Comparison of ENCODE assay signal across 14 cellular contexts in genomic region chr10:30553018-30553624, GRCh38.
DNase-seq lines count a peak whose midpoint lies in the region; ATAC-seq and TF ChIP-seq lines count a peak whose summit lies in the region.
"Had no signal": no experiment of that assay in that cellular context is flagged by ENCODE, and none has a peak within 500 bp of the region (broad histone marks: within the 10 kb centered on the region; RNA-seq: fewer than 3 reads in every experiment).

No MANE protein-coding gene starts in this region.

- H3K9me3 ChIP-seq in HUES64 (ENCODE audit: insufficient read depth, low read depth, low read length), result no peaks in the 10 kb centered on the region
- no peaks in the 10 kb centered on the region for H3K9me3 ChIP-seq in thymus (ENCODE audit: control insufficient read depth)

- H3K27ac ChIP-seq in HUES64 (ENCODE audit: low read depth, low read length), result peak overlapping the region; percentile 89
- peak overlapping the region; percentile 57 to 83 for H3K27ac ChIP-seq in coronary artery
- H3K27ac ChIP-seq in thymus (ENCODE audit: low read depth), result peak overlapping the region; percentile 42
- H3K27ac ChIP-seq in foreskin keratinocyte, result no peak overlapping the region

- DNase-seq in coronary artery (ENCODE audit: low spot score) (no peak), left kidney (ENCODE audit: low read depth, low spot score) (peak; percentile 71), DMS 273 treated with DMSO at 0.1 percent for 48 hours (lab: John Stamatoyannopoulos, UW) (no peak), foreskin keratinocyte (no peak), pons (ENCODE audit: low spot score) (no peak)
- no peak for DNase-seq in stimulated activated naive CD8-positive, alpha-beta T cell treated with anti-CD3 and anti-CD28 coated beads, Interleukin-15, amount 100 ng/mL, for 72 hours
- DNase-seq: activated CD4-positive, alpha-beta T cell treated with anti-CD3 and anti-CD28 coated beads, Interleukin-2, amount 10 ng/mL, durations not matched to agents 24 days and 14 days; DMS79; naive thymus-derived CD8-positive, alpha-beta T cell; NCI-H1436; RPMI8226; stimulated activated CD4-positive, alpha-beta T cell treated with anti-CD3 and anti-CD28 coated beads, Interleukin-4, amount 100 ng/mL, for 4 hours had no signal

- peak overlapping the region; percentile 42; the same call in 1 of the 2 replicates for H3K9ac ChIP-seq in HUES64 (ENCODE audit: low read depth, low read length)

- no peaks in the 10 kb centered on the region for H3K36me3 ChIP-seq in HUES64 (ENCODE audit: insufficient read depth, low read length)
- H3K36me3 ChIP-seq in thymus (ENCODE audit: control insufficient read depth, insufficient read depth), result no peaks in the 10 kb centered on the region

- H3K27me3 ChIP-seq in HUES64 (ENCODE audit: insufficient read depth, low read length) (no peaks in the 10 kb centered on the region), thymus (ENCODE audit: control insufficient read depth, insufficient read depth) (no peaks in the 10 kb centered on the region), foreskin keratinocyte (no peaks in the 10 kb centered on the region)

- H3K4me3 ChIP-seq in HUES64 (ENCODE audit: low read length) (peak overlapping the region; percentile 14), coronary artery (peak overlapping the region; percentile 62), thymus (ENCODE audit: low read length) (no peak overlapping the region)

- no peaks in the 10 kb centered on the region for H3K27me3 Mint-ChIP-seq in stimulated activated naive CD8-positive, alpha-beta T cell treated with anti-CD3 and anti-CD28 coated beads, Interleukin-15, amount 100 ng/mL, for 72 hours

- ATAC-seq in stimulated activated naive CD8-positive, alpha-beta T cell treated with anti-CD3 and anti-CD28 coated beads, Interleukin-15, amount 100 ng/mL, for 72 hours, result no peak
- no peak for ATAC-seq in foreskin keratinocyte
- ATAC-seq: naive thymus-derived CD8-positive, alpha-beta T cell had no signal

- WGBS in HUES64, result 7% methylated on average over 6 of the region's 7 CpGs
- 77% methylated on average over 7 of the region's 7 CpGs for WGBS in thymus

- TF ChIP-seq CTCF in coronary artery (IDR thresholded peaks at IDR 0.05) (no peak), foreskin keratinocyte (conservative IDR thresholded peaks at IDR 0.05) (no peak)

- peaks cover 15% of the 10 kb centered on the region for H3K4me1 ChIP-seq in HUES64 (ENCODE audit: insufficient read depth, low read length)
- H3K4me1 ChIP-seq in thymus (ENCODE audit: control insufficient read depth, insufficient read depth, low read length), result no peaks in the 10 kb centered on the region
- H3K4me1 ChIP-seq in foreskin keratinocyte, result peaks cover 3% of the 10 kb centered on the region

- H3K27ac Mint-ChIP-seq in stimulated activated naive CD8-positive, alpha-beta T cell treated with anti-CD3 and anti-CD28 coated beads, Interleukin-15, amount 100 ng/mL, for 72 hours, result no peak overlapping the region
- H3K27ac Mint-ChIP-seq: activated CD4-positive, alpha-beta T cell treated with anti-CD3 and anti-CD28 coated beads, Interleukin-2, amount 10 ng/mL, durations not matched to agents 24 days and 14 days had no signal

- H3K4me3 Mint-ChIP-seq in stimulated activated naive CD8-positive, alpha-beta T cell treated with anti-CD3 and anti-CD28 coated beads, Interleukin-15, amount 100 ng/mL, for 72 hours, result no peak overlapping the region
- H3K4me3 Mint-ChIP-seq: activated CD4-positive, alpha-beta T cell treated with anti-CD3 and anti-CD28 coated beads, Interleukin-2, amount 10 ng/mL, durations not matched to agents 24 days and 14 days; naive thymus-derived CD8-positive, alpha-beta T cell had no signal

- peaks cover 4% of the 10 kb centered on the region for H3K4me1 Mint-ChIP-seq in stimulated activated naive CD8-positive, alpha-beta T cell treated with anti-CD3 and anti-CD28 coated beads, Interleukin-15, amount 100 ng/mL, for 72 hours

- no peaks in the 10 kb centered on the region for H3K9me3 Mint-ChIP-seq in stimulated activated naive CD8-positive, alpha-beta T cell treated with anti-CD3 and anti-CD28 coated beads, Interleukin-15, amount 100 ng/mL, for 72 hours
- H3K9me3 Mint-ChIP-seq: activated CD4-positive, alpha-beta T cell treated with anti-CD3 and anti-CD28 coated beads, Interleukin-2, amount 10 ng/mL, durations not matched to agents 24 days and 14 days; naive thymus-derived CD8-positive, alpha-beta T cell had no signal
